Comparison of ENCODE assay signal across 24 cellular contexts in genomic region chr3:109784852-109785631, GRCh38.
"Had no signal": no experiment of that assay in that cellular context is flagged by ENCODE, and none has a peak within 500 bp of the region (broad histone marks: within the 10 kb centered on the region; RNA-seq: fewer than 3 reads in every experiment).

No MANE protein-coding gene starts in this region.

- ATAC-seq: activated CD4-positive, CD25-positive, alpha-beta regulatory T cell treated with anti-CD3 and anti-CD28 coated beads, Interleukin-2, amount 50 U/mL, for 24 hours; activated CD8-positive, alpha-beta T cell treated with anti-CD3 and anti-CD28 coated beads for 36 hours; body of pancreas; Panc1; Right ventricle myocardium inferior had no signal

- H3K9me3 ChIP-seq: adrenal gland, body of pancreas had no signal

- H3K4me3 ChIP-seq: adrenal gland, body of pancreas, coronary artery had no signal

- H3K27ac Mint-ChIP-seq: activated CD8-positive, alpha-beta T cell treated with anti-CD3 and anti-CD28 coated beads for 36 hours; activated naive CD8-positive, alpha-beta T cell treated with anti-CD3 and anti-CD28 coated beads, Interleukin-2, amount 10 ng/mL, durations not matched to agents 7 days and 5 days; T-helper 1 cell treated with Interleukin-12 subunit alpha and Interleukin-12 subunit beta and Interleukin-4 antibody, amounts not matched to agents 30 μg/mL and 1 μg/mL, for 36 hours had no signal

- H3K9me3 Mint-ChIP-seq: activated CD8-positive, alpha-beta T cell treated with anti-CD3 and anti-CD28 coated beads for 36 hours had no signal

- H3K27me3 ChIP-seq: adrenal gland, body of pancreas had no signal

- H3K4me3 Mint-ChIP-seq: activated CD8-positive, alpha-beta T cell treated with anti-CD3 and anti-CD28 coated beads for 36 hours; activated naive CD8-positive, alpha-beta T cell treated with anti-CD3 and anti-CD28 coated beads, Interleukin-2, amount 10 ng/mL, durations not matched to agents 7 days and 5 days; T-helper 1 cell treated with Interleukin-12 subunit alpha and Interleukin-12 subunit beta and Interleukin-4 antibody, amounts not matched to agents 30 μg/mL and 1 μg/mL, for 36 hours had no signal

- H3K27me3 Mint-ChIP-seq: activated CD8-positive, alpha-beta T cell treated with anti-CD3 and anti-CD28 coated beads for 36 hours; activated naive CD8-positive, alpha-beta T cell treated with anti-CD3 and anti-CD28 coated beads, Interleukin-2, amount 10 ng/mL, durations not matched to agents 7 days and 5 days had no signal

- H3K4me1 ChIP-seq: adrenal gland, body of pancreas had no signal

- H3K27ac ChIP-seq: adrenal gland, body of pancreas, coronary artery had no signal

- H3K36me3 ChIP-seq: adrenal gland had no signal

- DNase-seq: activated CD4-positive, alpha-beta T cell treated with anti-CD3 and anti-CD28 coated beads for 4 hours; activated CD8-positive, alpha-beta memory T cell treated with anti-CD3 and anti-CD28 coated beads, Interleukin-2, amount 50 U/mL, for 48 hours; activated CD8-positive, alpha-beta T cell treated with anti-CD3 and anti-CD28 coated beads for 36 hours; activated naive CD4-positive, alpha-beta T cell treated with anti-CD3 and anti-CD28 coated beads, Interleukin-2, amount 50 U/mL, for 16 hours; activated naive CD8-positive, alpha-beta T cell treated with anti-CD3 and anti-CD28 coated beads, Interleukin-2, amount 10 ng/mL, durations not matched to agents 7 days and 5 days; activated T-cell treated with anti-CD3 and anti-CD28 coated beads, Interleukin-2, amount 50 U/mL, for 1 hour; aorta; body of pancreas; central memory CD4-positive, alpha-beta T cell; NCI-H1048; NCI-H146; NCI-H1930; NCI-H2107; NCI-H510A treated with DMSO at 0.1 percent for 48 hours; NCI-H748 treated with DMSO at 0.1 percent for 48 hours; NK-92 treated with Interleukin-12 subunit alpha and Interleukin-12 subunit beta, amount 100 ng/mL, for 24 hours; OCI-M1; RPMI8226 had no signal
